Comparison of ENCODE assay signal across 10 cellular contexts in the genomic region with DNA sequence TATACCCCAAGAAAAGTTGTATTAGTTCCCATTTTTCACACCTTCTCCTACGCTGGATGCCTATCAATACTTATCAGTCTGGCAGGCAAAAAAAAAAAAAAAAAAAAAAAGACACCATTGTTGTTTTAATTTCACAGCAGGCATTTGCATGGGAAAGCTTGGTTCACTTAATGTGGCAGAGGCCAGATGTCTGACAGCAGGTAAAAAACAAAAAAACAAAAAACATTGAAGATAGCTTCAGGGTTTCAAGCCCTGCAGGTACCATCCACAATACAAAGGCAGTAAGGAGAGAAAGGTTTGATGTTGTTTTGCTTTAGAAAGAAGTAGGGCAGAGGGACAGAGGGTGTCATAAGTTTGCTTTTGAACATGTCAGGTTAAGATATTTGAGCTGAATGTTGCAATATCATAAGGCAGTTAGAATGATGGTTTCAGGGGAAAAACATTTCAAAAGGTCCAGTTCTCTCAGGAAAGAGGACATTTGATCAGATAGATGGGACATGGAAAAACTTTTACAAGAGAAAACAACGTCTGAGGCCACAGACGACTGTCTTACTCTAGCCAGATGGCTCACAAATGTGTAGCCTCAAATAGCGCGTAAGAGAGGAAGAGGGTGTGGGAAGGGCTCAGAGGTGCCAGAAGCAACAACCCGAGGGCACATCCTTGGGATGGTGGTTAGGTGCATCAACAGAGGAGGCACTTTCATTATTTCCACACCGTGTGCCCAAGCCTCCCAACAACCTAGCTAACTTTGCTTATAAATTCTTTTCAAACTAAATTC. TPM values are rescaled to one million over a fixed set of nuclear protein-coding genes. Genes with fewer than 3 reads are reported as not detected.
DNase-seq lines count a peak whose midpoint lies in the region; ATAC-seq, FAIRE-seq and TF ChIP-seq lines count a peak whose summit lies in the region.
"Had no signal": no experiment of that assay in that cellular context is flagged by ENCODE, and none has a peak within 500 bp of the region (broad histone marks: within the 10 kb centered on the region; RNA-seq: fewer than 3 reads in every experiment).

No MANE protein-coding gene starts in this region.

- H3K36me3 ChIP-seq in HUES48 (ENCODE audit: control insufficient read depth, insufficient read depth, low read length) (no peaks in the 10 kb centered on the region), SK-N-MC (ENCODE audit: insufficient read depth, low read length) (no peaks in the 10 kb centered on the region), right atrium auricular region (no peaks in the 10 kb centered on the region)
- H3K36me3 ChIP-seq in effector memory CD4-positive, alpha-beta T cell (ENCODE audit: control insufficient read depth, insufficient read depth, low read length), result no peaks in the 10 kb centered on the region
- H3K36me3 ChIP-seq: ovary had no signal

- H3K4me3 ChIP-seq in AG09309 (ENCODE audit: control insufficient read depth, low read depth, low read length), result peak overlapping the region; percentile 19
- peak overlapping the region; percentile 50 for H3K4me3 ChIP-seq in HUES48 (ENCODE audit: low read depth, low read length)
- peak overlapping the region; percentile 24 for H3K4me3 ChIP-seq in SK-N-MC
- no peak overlapping the region for H3K4me3 ChIP-seq in right atrium auricular region
- no peak overlapping the region for H3K4me3 ChIP-seq in effector memory CD4-positive, alpha-beta T cell (ENCODE audit: insufficient read depth, low read depth, low read length, poor library complexity, severe bottlenecking)
- H3K4me3 ChIP-seq: ovary had no signal

- H3K9ac ChIP-seq in HUES48 (ENCODE audit: low read depth, low read length) (0 out of 2 replicates have a peak overlapping the region, but pooled peaks have one; percentile 23), SK-N-MC (ENCODE audit: insufficient read length) (no peak overlapping the region)

- H3K27me3 ChIP-seq in HUES48 (ENCODE audit: control insufficient read depth, insufficient read depth, low read length) (no peaks in the 10 kb centered on the region), right atrium auricular region (no peaks in the 10 kb centered on the region)
- H3K27me3 ChIP-seq in effector memory CD4-positive, alpha-beta T cell (replicated peaks; ENCODE audit: control insufficient read depth, insufficient read depth, low read length, poor library complexity, severe bottlenecking), result no peaks in the 10 kb centered on the region
- H3K27me3 ChIP-seq: ovary had no signal

- TF ChIP-seq CTCF in AG09309 (IDR thresholded peaks at IDR 0.05; ENCODE audit: control insufficient read depth, insufficient read depth, low read depth, low read length, missing control alignments) (no peak), right atrium auricular region (IDR thresholded peaks at IDR 0.05) (no peak)

- H3K9me3 ChIP-seq in HUES48 (ENCODE audit: control insufficient read depth, insufficient read depth, low read length), result no peaks in the 10 kb centered on the region
- no peaks in the 10 kb centered on the region for H3K9me3 ChIP-seq in SK-N-MC (ENCODE audit: low read depth, low read length)
- H3K9me3 ChIP-seq in right atrium auricular region, result no peaks in the 10 kb centered on the region
- H3K9me3 ChIP-seq in effector memory CD4-positive, alpha-beta T cell (ENCODE audit: control insufficient read depth, low read length), result no peaks in the 10 kb centered on the region
- H3K9me3 ChIP-seq: ovary had no signal

- TF ChIP-seq POLR2A in GM12891 (IDR thresholded peaks at IDR 0.05; ENCODE audit: low read depth, low read length), result no peak

- H3K27ac ChIP-seq in HUES48 (ENCODE audit: low read depth, low read length) (peak overlapping the region; percentile 98), SK-N-MC (no peak overlapping the region), right atrium auricular region (peak overlapping the region; percentile 11 to 62)
- H3K27ac ChIP-seq in effector memory CD4-positive, alpha-beta T cell (ENCODE audit: insufficient read depth, low read length, poor library complexity, severe bottlenecking), result no peak overlapping the region
- H3K27ac ChIP-seq: ovary had no signal

- H3K4me1 ChIP-seq in HUES48 (ENCODE audit: control insufficient read depth, insufficient read depth, low read length) (peaks cover 58% of the 10 kb centered on the region), right atrium auricular region (peaks cover 0 to 10% of the 10 kb centered on the region in 2 donors)
- no peaks in the 10 kb centered on the region for H3K4me1 ChIP-seq in effector memory CD4-positive, alpha-beta T cell (ENCODE audit: control insufficient read depth, insufficient read depth, low read length, poor library complexity, severe bottlenecking)

- DNase-seq in AG09309 (ENCODE audit: low read depth) (peak; percentile 67), SK-N-MC (ENCODE audit: low read depth, low spot score) (no peak), right atrium auricular region (ENCODE audit: low spot score) (peak; percentile 69), GM12891 (ENCODE audit: insufficient read length, low spot score) (no peak), SKM-1 (lab: John Stamatoyannopoulos, UW; ENCODE audit: unreplicated experiment) (no peak)
- no peak for DNase-seq in effector memory CD4-positive, alpha-beta T cell
- DNase-seq: activated effector memory CD4-positive, alpha-beta T cell treated with Interleukin-2 at 50 U/mL for 16 hours; ovary had no signal

- no peak for FAIRE-seq in GM12891 (lab: Jason Lieb, UNC)

- ATAC-seq in GM18873 (IDR thresholded peaks at IDR 0.05; ENCODE audit: low FRiP score, unreplicated experiment), result no peak

TF ChIP-seq in GM12891, 5 proteins besides CTCF, POLR2A, EP300 and RAD21:
- TF ChIP-seq SPI1 (IDR thresholded peaks at IDR 0.05; ENCODE audit: low read depth, low read length) (no peak), PAX5 (IDR thresholded peaks at IDR 0.05; ENCODE audit: insufficient read depth, low read length, severe bottlenecking) (no peak), POU2F2 (IDR thresholded peaks at IDR 0.05; ENCODE audit: low read depth, low read length) (no peak), TAF1 (IDR thresholded peaks at IDR 0.05; ENCODE audit: low read depth, low read length) (no peak), POLR2AphosphoS5 (IDR thresholded peaks at IDR 0.05; ENCODE audit: low read depth, low read length) (no peak)

RNA-seq across cellular contexts. Expression of a gene that starts 25.7 kb away (rescaled TPM):
- 100 to 1,000 TPM in 1 of 2 donors, 10 to 100 TPM in 1; 79.1 to 148 TPM for total RNA-seq in right atrium auricular region
- 0.22 TPM for polyA plus RNA-seq in GM12891 (2012; ENCODE audit: low read depth, missing spikeins)

Comparison
In these comparisons a context has a peak if more than half of its experiments do, and no peak if none do; other contexts are left out.
1. DNase-seq: peak in AG09309 (single experiment) and right atrium auricular region (single experiment); none in SK-N-MC (single experiment), GM12891 (single experiment), effector memory CD4-positive, alpha-beta T cell (0 of 3) and SKM-1 (single experiment).
2. H3K4me3 ChIP-seq: peak in AG09309 (single experiment), HUES48 (single experiment) and SK-N-MC (single experiment); none in right atrium auricular region (0 of 2) and effector memory CD4-positive, alpha-beta T cell (single experiment).
3. H3K27ac ChIP-seq: peak in HUES48 (single experiment) and right atrium auricular region (2 of 2); none in SK-N-MC (single experiment) and effector memory CD4-positive, alpha-beta T cell (single experiment).